28 cellular contexts compared by ENCODE assay signal in genomic region chrX:111254896-111255693, GRCh38. TPM values are rescaled to one million over a fixed set of nuclear protein-coding genes. Genes with fewer than 3 reads are reported as not detected.
DNase-seq lines count a peak whose midpoint lies in the region; ATAC-seq, FAIRE-seq and TF ChIP-seq lines count a peak whose summit lies in the region.
"Had no signal": no experiment of that assay in that cellular context is flagged by ENCODE, and none has a peak within 500 bp of the region (broad histone marks: within the 10 kb centered on the region; RNA-seq: fewer than 3 reads in every experiment).

No MANE protein-coding gene starts in this region.

- H2AFZ ChIP-seq in K562 (ENCODE audit: low read depth, low read length) = no peak overlapping the region

- H4K20me1 ChIP-seq in K562 (replicated peaks; ENCODE audit: control insufficient read depth, insufficient read depth, low read length) = no peaks in the 10 kb centered on the region

- no peaks in the 10 kb centered on the region for H3K27me3 ChIP-seq in K562 (ENCODE audit: control insufficient read depth in 2 of 2, insufficient read depth in 2 of 2, low read length in 2 of 2)
- H3K27me3 ChIP-seq: right atrium auricular region had no signal

- intact Hi-C loops in K562 (cut with micrococcal nuclease) = no loop called here

- in situ Hi-C loops in K562 (cut with MboI) = no loop called here

- FAIRE-seq in K562 (lab: Jason Lieb, UNC) = no peak
- FAIRE-seq: GM12878 had no signal

- H3K79me2 ChIP-seq in K562 (ENCODE audit: control insufficient read depth, insufficient read depth, low read length) = no peaks in the 10 kb centered on the region

- POLR2A ChIA-PET in K562 (lab: Yijun Ruan, JAX) = no interaction called here

- WGBS in K562 (ENCODE audit: insufficient coverage, low coverage, missing lambda C conversion rate) = 1% methylated on average over 5 of the region's 7 CpGs

- no peak for TF ChIP-seq CTCF in K562 (IDR thresholded peaks at IDR 0.05 in 2 of 3, conservative IDR thresholded peaks at IDR 0.05 in 1 of 3; ENCODE audit: insufficient read depth in 2 of 3, low read depth in 1 of 3, low read length in 3 of 3)

- no peak for TF ChIP-seq EP300 in K562 (IDR thresholded peaks at IDR 0.05; ENCODE audit: low read length)

- no peaks in the 10 kb centered on the region for H3K36me3 ChIP-seq in K562 (ENCODE audit: control insufficient read depth, insufficient read depth, low read length)
- H3K36me3 ChIP-seq: gastrocnemius medialis, right atrium auricular region, tibial nerve had no signal

- DNase-seq in ELR (ENCODE audit: low read depth) (peak; percentile 48), M059J (ENCODE audit: low read depth) (peak; percentile 60), K562 (ENCODE audit: extremely low read depth in 1 of 4, low spot score in 3 of 4) (no peak), kidney tubule cell (ENCODE audit: low spot score) (peak; percentile 74), iPS-NIHi11 (ENCODE audit: low spot score) (no peak), cerebellum (ENCODE audit: low spot score) (no peak)
- DNase-seq in activated CD4-positive, alpha-beta T cell treated with anti-CD3 and anti-CD28 coated beads for 48 hours = no peak
- DNase-seq: activated CD4-positive, alpha-beta T cell treated with anti-CD3 and anti-CD28 coated beads, Interleukin-2, amount 10 ng/mL, durations not matched to agents 7 days and 5 days; activated CD8-positive, alpha-beta memory T cell treated with anti-CD3 and anti-CD28 coated beads, Interleukin-2, amount 10 ng/mL, durations not matched to agents 7 days and 5 days; CD8-positive, alpha-beta memory T cell; effector CD8-positive, alpha-beta T cell; gastrocnemius medialis; left colon; naive thymus-derived CD4-positive, alpha-beta T cell; NCI-H2171 treated with DMSO at 0.1 percent for 48 hours; NCI-H69; SHP77 treated with DMSO at 0.1 percent for 48 hours; stimulated activated CD4-positive, alpha-beta T cell treated with anti-CD3 and anti-CD28 coated beads, Interleukin-12 subunit alpha, Interleukin-12 subunit beta, amount 100 ng/mL, for 4 hours; stimulated activated CD4-positive, alpha-beta T cell treated with anti-CD3 and anti-CD28 coated beads, Interleukin-4, amount 100 ng/mL, for 4 hours; stimulated activated naive CD8-positive, alpha-beta T cell treated with anti-CD3 and anti-CD28 coated beads, Interleukin-15, amount 100 ng/mL, for 72 hours; T-helper 1 cell had no signal

- no peak overlapping the region for H3K27ac ChIP-seq in K562 (ENCODE audit: extremely low read depth, low read depth, low read length)
- H3K27ac ChIP-seq: gastrocnemius medialis, right atrium auricular region, tibial nerve had no signal

- CTCF ChIA-PET in K562 (lab: Yijun Ruan, JAX; ENCODE audit: low intra/inter-chr PET ratio) = no interaction called here

- no peak overlapping the region for H3K9ac ChIP-seq in K562 (ENCODE audit: insufficient read depth in 1 of 2, low read depth in 2 of 2, low read length in 2 of 2)

- TF ChIP-seq RAD21 in K562 (CRISPR knock-in tag; conservative IDR thresholded peaks at IDR 0.05 in 1 of 2, IDR thresholded peaks at IDR 0.05 in 1 of 2) = no peak

- no TSS peak for BruUV-seq in K562 (replicated peaks; lab: Mats Ljungman, UMichigan)

- H3K4me2 ChIP-seq in K562 (ENCODE audit: insufficient read depth, low read length) = no peak overlapping the region

- no peak overlapping the region for H3K4me3 ChIP-seq in K562
- H3K4me3 ChIP-seq: gastrocnemius medialis, GM12878, right atrium auricular region, tibial nerve had no signal

- H3K9me3 ChIP-seq in K562 (replicated peaks; ENCODE audit: control insufficient read depth, insufficient read depth, low read depth, low read length) = no peaks in the 10 kb centered on the region
- H3K9me3 ChIP-seq: gastrocnemius medialis, right atrium auricular region, tibial nerve had no signal

- TF ChIP-seq POLR2A in K562 (conservative IDR thresholded peaks at IDR 0.05) = no peak

- no peaks in the 10 kb centered on the region for H3K9me1 ChIP-seq in K562 (ENCODE audit: control insufficient read depth, insufficient read depth, low read length)

- no peaks in the 10 kb centered on the region for H3K4me1 ChIP-seq in K562 (replicated peaks in 1 of 2; ENCODE audit: control insufficient read depth in 2 of 2, insufficient read depth in 2 of 2, low read length in 2 of 2)
- H3K4me1 ChIP-seq: gastrocnemius medialis, right atrium auricular region, tibial nerve had no signal

- no peak for ATAC-seq in K562
- ATAC-seq: activated CD8-positive, alpha-beta memory T cell treated with anti-CD3 and anti-CD28 coated beads, Interleukin-2, amount 10 ng/mL, durations not matched to agents 7 days and 5 days; activated naive CD4-positive, alpha-beta T cell treated with anti-CD3 and anti-CD28 coated beads, Interleukin-2, amount 50 U/mL, for 72 hours; esophagus mucosa; gastrocnemius medialis; GM12878; left colon; naive thymus-derived CD4-positive, alpha-beta T cell; stimulated activated naive CD8-positive, alpha-beta T cell treated with anti-CD3 and anti-CD28 coated beads, Interleukin-15, amount 100 ng/mL, for 72 hours had no signal

TF ChIP-seq in K562, 482 proteins besides CTCF, POLR2A, EP300 and RAD21 (continues in another document):
- TF ChIP-seq KAT8 (IDR thresholded peaks at IDR 0.05; ENCODE audit: low read depth) (no peak), RFX1 (IDR thresholded peaks at IDR 0.05) (peak; percentile 33; the same call in 1 of the 2 replicates), MAFK (IDR thresholded peaks at IDR 0.05; ENCODE audit: low read length) (peak; percentile 40; the same call in 1 of the 2 replicates), CGGBP1 (CRISPR knock-in tag; IDR thresholded peaks at IDR 0.05) (no peak), DMBX1 (CRISPR knock-in tag; IDR thresholded peaks at IDR 0.05; ENCODE audit: borderline replicate concordance) (no peak), ZNF79 (CRISPR knock-in tag; IDR thresholded peaks at IDR 0.05; ENCODE audit: low read depth) (no peak), C11orf30 (IDR thresholded peaks at IDR 0.05; ENCODE audit: low read depth) (peak; percentile 42; the same call in 1 of the 2 replicates), HNRNPH1 (optimal IDR thresholded peaks at IDR 0.05; ENCODE audit: low read depth, low read length) (no peak), STAT5B (CRISPR knock-in tag; IDR thresholded peaks at IDR 0.05) (no peak), MAFF (IDR thresholded peaks at IDR 0.05; ENCODE audit: low read length) (peak; percentile 46; the same call in 1 of the 2 replicates), ETS1 (conservative IDR thresholded peaks at IDR 0.05; ENCODE audit: control insufficient read depth, low read depth, low read length) (no peak), ZNF316 (IDR thresholded peaks at IDR 0.05) (peak; percentile 50; the same call in 1 of the 2 replicates), MAFG (tag; conservative IDR thresholded peaks at IDR 0.05) (peak; percentile 61)
- TF ChIP-seq, protein P1, sequence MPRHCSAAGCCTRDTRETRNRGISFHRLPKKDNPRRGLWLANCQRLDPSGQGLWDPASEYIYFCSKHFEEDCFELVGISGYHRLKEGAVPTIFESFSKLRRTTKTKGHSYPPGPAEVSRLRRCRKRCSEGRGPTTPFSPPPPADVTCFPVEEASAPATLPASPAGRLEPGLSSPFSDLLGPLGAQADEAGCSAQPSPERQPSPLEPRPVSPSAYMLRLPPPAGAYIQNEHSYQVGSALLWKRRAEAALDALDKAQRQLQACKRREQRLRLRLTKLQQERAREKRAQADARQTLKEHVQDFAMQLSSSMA (CRISPR knock-in tag; IDR thresholded peaks at IDR 0.05) = no peak

RNA-seq across cellular contexts. Expression of gene CAPN6, which starts 15.2 kb away (rescaled TPM):
- total RNA-seq in M059J (2014; rRNA removed; shearing (Covaris generic)) = not detected in 2 replicates
- total RNA-seq in K562 (2011; cell fraction: chromatin; rRNA removed; ENCODE audit: low replicate concordance) = not detected in 2 replicates
- total RNA-seq in K562 (2011; cell fraction: nucleolus; rRNA removed) = not detected in 2 replicates
- not detected in 2 replicates for total RNA-seq in K562 (2011; cell fraction: nucleoplasm; rRNA removed)
- total RNA-seq in K562 (2014; rRNA removed) = not detected in 2 replicates
- not detected in 2 replicates for total RNA-seq in K562 (2014; rRNA removed; fragmentation: Illumina TruSeq; extraction: Trizol)
- 0.08 TPM in 1 of 2 replicates, not detected in the other for total RNA-seq in K562 (2015; rRNA removed; fragmentation: Illumina TruSeq; extraction: Trizol)
- total RNA-seq in K562 (2021) = not detected in 2 replicates
- polyA plus RNA-seq in K562 (2011; rRNA removed) = not detected in 2 replicates
- not detected in 2 replicates for polyA plus RNA-seq in K562 (2011; cell fraction: cytosol; rRNA removed)
- polyA plus RNA-seq in K562 (2011; cell fraction: nucleus; rRNA removed) = not detected in 2 replicates
- polyA plus RNA-seq in K562 (2012) = 0.10 and 0.12 TPM in 2 replicates
- polyA plus RNA-seq in K562 (2014; fragmentation: Illumina TruSeq; extraction: Trizol) = 0.06 TPM in 1 of 2 replicates, not detected in the other
- polyA plus RNA-seq in K562 (2014; fragmentation: Nextera tagmentation; extraction: Ambion mirVana) = not detected
- 0.08 and 0.11 TPM in 2 replicates for polyA plus RNA-seq in K562 (2014; rRNA removed)
- not detected in 2 replicates for polyA minus RNA-seq in K562 (2011; rRNA and poly(A)+ RNA removed)
- not detected in 2 replicates for polyA minus RNA-seq in K562 (2011; cell fraction: cytosol; rRNA and poly(A)+ RNA removed)
- not detected in 2 replicates for polyA minus RNA-seq in K562 (2011; cell fraction: nucleus; rRNA and poly(A)+ RNA removed)
- total RNA-seq in cerebellum = 0.54 TPM
- total RNA-seq: activated CD4-positive, alpha-beta T cell treated with anti-CD3 and anti-CD28 coated beads, Interleukin-2, amount 10 ng/mL, durations not matched to agents 7 days and 5 days; activated CD8-positive, alpha-beta memory T cell treated with anti-CD3 and anti-CD28 coated beads, Interleukin-2, amount 10 ng/mL, durations not matched to agents 7 days and 5 days; CD8-positive, alpha-beta memory T cell; GM12878; naive thymus-derived CD4-positive, alpha-beta T cell; OCI-LY7; osteoblast had no signal
- polyA plus RNA-seq: CD8-positive, alpha-beta memory T cell; GM12878; naive thymus-derived CD4-positive, alpha-beta T cell had no signal

Comparison
In these comparisons a context has a peak if more than half of its experiments do, and no peak if none do; other contexts are left out.
1. DNase-seq: peak in ELR (single experiment), M059J (single experiment) and kidney tubule cell (single experiment); none in K562 (0 of 4), iPS-NIHi11 (single experiment), activated CD4-positive, alpha-beta T cell treated with anti-CD3 and anti-CD28 coated beads for 48 hours (single experiment) and cerebellum (single experiment).